In genomic region chr6:144739873-144740272, GRCh38 we compare ENCODE assay signal across 2 cellular contexts.
TF ChIP-seq lines count a peak whose summit lies in the region.

No MANE protein-coding gene starts in this region.

TF ChIP-seq in HepG2, 621 proteins besides CTCF, POLR2A, EP300 and RAD21:
- peak; percentile 89 for TF ChIP-seq ZNF629 (CRISPR knock-in tag; conservative IDR thresholded peaks at IDR 0.05)
- no peak for TF ChIP-seq ZFP36 (IDR thresholded peaks at IDR 0.05; ENCODE audit: borderline replicate concordance, low read depth, low read length, partially characterized antibody)

TF ChIP-seq in H1, 55 proteins besides CTCF, POLR2A, EP300 and RAD21:
- no peak for TF ChIP-seq TEAD4 (IDR thresholded peaks at IDR 0.05; ENCODE audit: low read depth, low read length)
- TF ChIP-seq KDM1A (IDR thresholded peaks at IDR 0.05; ENCODE audit: borderline replicate concordance, low read length), result 0 out of 2 replicates have a peak, but pooled peaks have one; percentile 24
